8 cellular contexts compared by ENCODE assay signal in the genomic region with DNA sequence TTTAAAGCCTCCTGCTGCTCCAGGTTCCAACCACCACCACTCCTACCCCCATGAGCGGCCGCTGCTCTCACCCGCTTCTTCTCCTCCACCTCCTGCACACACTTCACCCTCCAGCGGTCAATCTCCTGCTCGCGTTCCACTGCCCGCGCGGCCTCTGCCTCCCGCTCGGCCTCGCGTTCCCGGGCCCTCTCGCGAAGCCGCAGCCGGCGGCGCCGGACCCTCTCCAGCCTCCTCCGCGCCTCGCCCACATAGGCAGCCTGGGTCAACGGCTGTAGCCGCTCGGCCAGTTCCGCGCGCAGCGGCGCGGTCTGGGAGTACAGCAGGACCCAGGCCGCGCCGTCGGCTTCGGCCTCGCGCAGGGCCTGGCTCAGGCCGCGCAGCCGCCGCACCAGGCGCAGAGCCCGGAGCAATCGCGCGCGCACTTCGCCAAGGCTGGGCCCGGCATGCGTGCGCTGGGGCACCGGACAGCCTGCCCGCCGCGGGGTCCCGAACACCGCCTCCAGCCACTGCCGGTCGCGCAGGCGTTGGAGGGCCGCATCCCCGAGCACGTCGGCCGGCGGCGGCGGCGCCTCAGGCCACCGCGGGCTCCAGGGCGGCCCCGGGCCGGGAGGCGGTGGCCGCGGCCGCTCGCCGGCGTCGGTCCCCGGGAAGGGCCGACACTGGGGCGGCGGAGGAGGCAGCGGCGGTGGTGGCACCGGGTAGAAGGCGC. TPM values are rescaled to one million over a fixed set of nuclear protein-coding genes. Genes with fewer than 3 reads are reported as not detected.
DNase-seq lines count a peak whose midpoint lies in the region; ATAC-seq and TF ChIP-seq lines count a peak whose summit lies in the region.

No MANE protein-coding gene starts in this region.

- TF ChIP-seq CTCF in AG04449 (IDR thresholded peaks at IDR 0.05; ENCODE audit: insufficient read depth, low read length, missing control alignments) (no peak), OCI-LY7 (conservative IDR thresholded peaks at IDR 0.05; ENCODE audit: low read length) (no peak), retinal pigment epithelial cell (conservative IDR thresholded peaks at IDR 0.05; ENCODE audit: low read depth, low read length) (peak; percentile 4)

- peaks cover 31% of the 10 kb centered on the region for H3K79me2 ChIP-seq in OCI-LY7 (ENCODE audit: insufficient read depth, low read depth, low read length)

- no peak overlapping the region; the same call in 1 of the 2 replicates for H2AFZ ChIP-seq in OCI-LY7 (ENCODE audit: low read length)

- POLR2A ChIA-PET in AG04449 (lab: Yijun Ruan, JAX) = no interaction called here
- POLR2A ChIA-PET in OCI-LY7 (lab: Charles Lee) = interaction anchor here (0.6 to 1.6 kb wide), 3 partner anchors 12 to 16 kb away, joined by 3 to 7 read pairs (median 6); no protein-coding TSS in a partner anchor

- peak; percentile 30 for ATAC-seq in GM18519 (IDR thresholded peaks at IDR 0.05; ENCODE audit: low FRiP score, unreplicated experiment)
- ATAC-seq in HG03025 (IDR thresholded peaks at IDR 0.05; ENCODE audit: low FRiP score, unreplicated experiment) = peak; percentile 32
- peak; percentile 59 to 67 for ATAC-seq in right cardiac atrium

- BruUV-seq in OCI-LY7 (replicated peaks; lab: Mats Ljungman, UMichigan) = TSS peak; percentile 65

- H4K20me1 ChIP-seq in OCI-LY7 (ENCODE audit: insufficient read depth, low read length) = no peaks in the 10 kb centered on the region

- peaks cover 13% of the 10 kb centered on the region for H3K4me1 ChIP-seq in OCI-LY7 (ENCODE audit: insufficient read depth, low read length, poor library complexity, severe bottlenecking)
- peaks cover 3% of the 10 kb centered on the region for H3K4me1 ChIP-seq in right cardiac atrium (ENCODE audit: control insufficient read depth, insufficient read depth, low read length)

- intact Hi-C loops in OCI-LY7 (cut with micrococcal nuclease; ENCODE audit: unreplicated experiment) = loop anchor here (1.0 to 2.0 kb wide), 3 partner anchors 52 to 171 kb away; a partner anchor contains a TSS
- intact Hi-C loops in right cardiac atrium (cut with DNase I) = no loop called here

- H3K9me2 ChIP-seq in OCI-LY7 (ENCODE audit: insufficient read depth, low read length) = no peaks in the 10 kb centered on the region

- H3K36me3 ChIP-seq in OCI-LY7 (ENCODE audit: insufficient read depth, low read length) = peaks cover 27% of the 10 kb centered on the region

- under 1% methylated on average over 94 of the region's 94 CpGs for WGBS in right cardiac atrium

- CTCF ChIA-PET in AG04449 (lab: Yijun Ruan, JAX) = interaction anchor here (0.7 to 1.1 kb wide), 2 partner anchors 9 to 99 kb away, joined by 4 to 5 read pairs; no protein-coding TSS in a partner anchor
- CTCF ChIA-PET in OCI-LY7 (lab: Charles Lee; ENCODE audit: unreplicated experiment) = no interaction called here

- H3K9me3 ChIP-seq in OCI-LY7 (ENCODE audit: low read length) (peaks cover 11% of the 10 kb centered on the region; the same call in 1 of the 2 replicates), right cardiac atrium (ENCODE audit: control insufficient read depth, low read length) (no peaks in the 10 kb centered on the region)

- peak overlapping the region; percentile 72 for H3K4me3 ChIP-seq in AG04449 (ENCODE audit: low read depth, low read length)
- H3K4me3 ChIP-seq in OCI-LY7 (ENCODE audit: low read depth, low read length, poor library complexity, severe bottlenecking) = peak overlapping the region; percentile 87
- H3K4me3 ChIP-seq in right cardiac atrium (ENCODE audit: low read length) = peak overlapping the region; percentile 97
- peak overlapping the region; percentile 79 for H3K4me3 ChIP-seq in retinal pigment epithelial cell (ENCODE audit: low read length)

- H3K4me2 ChIP-seq in OCI-LY7 (ENCODE audit: low read length) = peak overlapping the region; percentile 86

- DNase-seq in AG04449 (ENCODE audit: low read depth, low spot score) (no peak), OCI-LY7 (ENCODE audit: low spot score) (peak; percentile 68), amniotic epithelial cell (ENCODE audit: low read depth) (peak; percentile 60), right cardiac atrium (peak; percentile 39 to 70 (median 67)), retinal pigment epithelial cell (ENCODE audit: low read depth) (peak; percentile 15), NCI-H187 (lab: John Stamatoyannopoulos, UW) (no peak)

- H3K27ac ChIP-seq in OCI-LY7 (ENCODE audit: low read depth, low read length, poor library complexity, severe bottlenecking) (peak overlapping the region; percentile 64), right cardiac atrium (ENCODE audit: low read length) (peak overlapping the region; percentile 83)

- no peaks in the 10 kb centered on the region for H3K27me3 ChIP-seq in right cardiac atrium (ENCODE audit: control insufficient read depth, insufficient read depth)

RNA-seq across cellular contexts. Expression of a gene that starts 0.6 kb away (rescaled TPM):
- 27.2 and 34.6 TPM in 2 replicates for total RNA-seq in OCI-LY7 (2014; rRNA removed; shearing (Covaris generic))
- total RNA-seq in OCI-LY7 (2022) (42.6 and 47.3 TPM in 2 replicates), right cardiac atrium (10 to 100 TPM; 13.3 to 20.9 (median 16.6) TPM)
- polyA plus RNA-seq in right cardiac atrium = 13.0 TPM

RNA-seq across cellular contexts. Expression of a gene that starts 18.0 kb away (rescaled TPM):
- total RNA-seq in OCI-LY7 (2014; rRNA removed; shearing (Covaris generic)) = 5.7 and 7.4 TPM in 2 replicates
- total RNA-seq in OCI-LY7 (2022) (8.3 and 8.7 TPM in 2 replicates), right cardiac atrium (1 to 10 TPM; 1.7 to 2.5 (median 1.8) TPM)
- 1.4 TPM for polyA plus RNA-seq in right cardiac atrium

RNA-seq across cellular contexts. Expression of a gene that starts 52.1 kb away (rescaled TPM):
- total RNA-seq in OCI-LY7 (2014; rRNA removed; shearing (Covaris generic)) = 26.0 and 34.0 TPM in 2 replicates
- total RNA-seq in OCI-LY7 (2022) = 51.8 and 53.3 TPM in 2 replicates
- 10 to 100 TPM; 44.7 to 51.2 (median 49.2) TPM for total RNA-seq in right cardiac atrium
- polyA plus RNA-seq in right cardiac atrium = 15.6 TPM

RNA-seq across cellular contexts. Expression of a gene that starts 56.4 kb away (rescaled TPM):
- total RNA-seq in OCI-LY7 (2014; rRNA removed; shearing (Covaris generic)) = not detected in 2 replicates
- total RNA-seq in OCI-LY7 (2022) (not detected in 2 replicates), right cardiac atrium (1 to 10 TPM; 2.8 to 8.9 (median 5.3) TPM)
- polyA plus RNA-seq in right cardiac atrium = 6.9 TPM

Comparison
In these comparisons a context has a peak if more than half of its experiments do, and no peak if none do; other contexts are left out.
1. DNase-seq: peak in OCI-LY7 (single experiment), amniotic epithelial cell (single experiment), right cardiac atrium (3 of 3) and retinal pigment epithelial cell (single experiment); none in AG04449 (single experiment) and NCI-H187 (0 of 2).
2. Peak in every context shown above with its lines, with median percentiles within 50 percentile points of each other: H3K4me3 ChIP-seq and ATAC-seq.